14 cellular contexts compared by ENCODE assay signal in genomic region chr11:4433852-4434251, GRCh38.
"Had no signal": no experiment of that assay in that cellular context is flagged by ENCODE, and none has a peak within 500 bp of the region (broad histone marks: within the 10 kb centered on the region; RNA-seq: fewer than 3 reads in every experiment).

No MANE protein-coding gene starts in this region.

- DNase-seq: activated CD4-positive, alpha-beta T cell treated with anti-CD3 and anti-CD28 coated beads, Interleukin-2, amount 50 U/mL, for 1 hour; activated CD8-positive, alpha-beta T cell treated with anti-CD3 and anti-CD28 coated beads for 36 hours; activated naive CD8-positive, alpha-beta T cell treated with anti-CD3 and anti-CD28 coated beads, Interleukin-2, amount 50 U/mL, for 24 hours; activated T-cell treated with anti-CD3 and anti-CD28 coated beads, Interleukin-2, amount 50 U/mL, for 4 hours; effector CD8-positive, alpha-beta T cell; left lung; mesendoderm; posterior cingulate gyrus; right cardiac atrium; spleen; stimulated activated naive CD4-positive, alpha-beta T cell; T-helper 17 cell had no signal

- ATAC-seq: activated CD8-positive, alpha-beta T cell treated with anti-CD3 and anti-CD28 coated beads for 36 hours; activated naive CD8-positive, alpha-beta T cell treated with anti-CD3 and anti-CD28 coated beads, Interleukin-2, amount 50 U/mL, for 24 hours; activated T-cell treated with anti-CD3 and anti-CD28 coated beads, Interleukin-2, amount 50 U/mL, for 4 hours; activated T-helper 17 cell treated with anti-CD3 and anti-CD28 coated beads, Interleukin-2, amount 50 U/mL, for 72 hours; left lung; natural killer cell treated with Interleukin-12 subunit alpha and Interleukin-12 subunit beta and Interleukin-15 and Interleukin-18, amount 100 ng/mL, for 72 hours; right cardiac atrium; T-helper 17 cell had no signal
